20 cellular contexts compared by ENCODE assay signal in the genomic region with DNA sequence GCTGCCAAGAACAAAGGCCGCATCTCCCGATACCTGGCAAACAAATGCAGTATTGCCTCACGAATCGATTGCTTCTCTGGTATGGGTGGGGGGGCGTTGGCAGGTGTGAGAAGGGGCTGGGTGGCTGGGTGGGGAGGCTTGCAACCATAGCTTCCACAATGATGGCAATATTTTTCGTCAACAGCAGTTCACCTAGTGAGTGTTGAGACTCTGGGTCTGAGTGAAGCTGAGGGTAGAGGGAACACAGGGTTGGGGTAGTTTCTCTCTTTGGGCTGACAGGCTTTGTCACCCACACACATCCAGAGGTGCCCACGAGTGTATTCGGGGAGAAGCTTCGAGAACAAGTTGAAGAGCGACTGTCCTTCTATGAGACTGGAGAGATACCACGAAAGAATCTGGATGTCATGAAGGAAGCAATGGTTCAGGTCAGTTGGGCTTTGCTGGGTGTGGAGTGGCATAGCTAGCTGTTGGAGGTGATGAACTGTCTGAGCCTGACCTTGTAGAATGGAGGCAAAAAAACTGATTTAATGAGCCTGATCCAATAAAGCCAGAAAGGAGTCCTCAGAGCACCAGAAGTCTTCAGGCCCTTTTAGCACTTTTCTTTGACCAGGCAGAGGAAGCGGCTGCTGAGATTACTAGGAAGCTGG. TPM values are rescaled to one million over a fixed set of nuclear protein-coding genes. Genes with fewer than 3 reads are reported as not detected.
A peak's percentile ranks its signal among the peaks of the same experiment; 100 is the strongest.
DNase-seq lines count a peak whose midpoint lies in the region; ATAC-seq, FAIRE-seq and TF ChIP-seq lines count a peak whose summit lies in the region.
"Had no signal": no experiment of that assay in that cellular context is flagged by ENCODE, and none has a peak within 500 bp of the region (broad histone marks: within the 10 kb centered on the region; RNA-seq: fewer than 3 reads in every experiment).

No MANE protein-coding gene starts in this region.

- peak overlapping the region; percentile 20 for H3K4me3 Mint-ChIP-seq in CD4-positive, alpha-beta T cell
- H3K4me3 Mint-ChIP-seq in T-cell: no peak overlapping the region
- no peak overlapping the region for H3K4me3 Mint-ChIP-seq in chondrocyte (ENCODE audit: unreplicated experiment)
- H3K4me3 Mint-ChIP-seq: B cell had no signal

- intact Hi-C loops in CD4-positive, alpha-beta T cell (cut with DNase I, micrococcal nuclease): loop anchor here in 1 of 2 experiments (5.0 kb wide), 1 partner anchor 181 kb away; no protein-coding TSS in a partner anchor

- H3K36me3 ChIP-seq in osteoblast (ENCODE audit: insufficient read depth, low read length): peaks cover 69% of the 10 kb centered on the region

- 93% methylated on average over 12 of the region's 12 CpGs for WGBS in A549 (ENCODE audit: missing lambda C conversion rate)

- H3K27ac Mint-ChIP-seq in CD4-positive, alpha-beta T cell: peak overlapping the region; percentile 47
- peak overlapping the region; percentile 28 to 39 for H3K27ac Mint-ChIP-seq in T-cell
- H3K27ac Mint-ChIP-seq in chondrocyte (ENCODE audit: unreplicated experiment): peak overlapping the region; percentile 50
- H3K27ac Mint-ChIP-seq: B cell had no signal

- peaks cover 45% of the 10 kb centered on the region for H3K79me2 ChIP-seq in osteoblast (ENCODE audit: insufficient read depth, low read length)

- CTCF ChIA-PET in A549 (lab: Yijun Ruan, JAX): interaction anchor here (1.1 to 13.5 kb wide), 3 partner anchors 9 to 344 kb away, joined by 3 to 165 read pairs (median 19); no protein-coding TSS in a partner anchor
- CTCF ChIA-PET in CD4-positive, alpha-beta T cell (lab: Charles Lee): interaction anchor here (1.4 to 1.6 kb wide), 2 partner anchors 10 to 132 kb away, joined by 3 to 4 read pairs; no protein-coding TSS in a partner anchor
- CTCF ChIA-PET in T-cell (lab: Charles Lee): no interaction called here

- H3K4me3 ChIP-seq in A549 (no peak overlapping the region), osteoblast (ENCODE audit: insufficient read depth, low read length) (no peak overlapping the region)

- no peak for TF ChIP-seq RAD21 in A549 (conservative IDR thresholded peaks at IDR 0.05 in 1 of 2, IDR thresholded peaks at IDR 0.05 in 1 of 2)

- H3K4me1 Mint-ChIP-seq in CD4-positive, alpha-beta T cell (ENCODE audit: low read depth): peaks cover 32% of the 10 kb centered on the region
- H3K4me1 Mint-ChIP-seq in T-cell: peaks cover 25 to 38% (median 32%) of the 10 kb centered on the region in 3 donors
- peaks cover 21% of the 10 kb centered on the region for H3K4me1 Mint-ChIP-seq in chondrocyte (ENCODE audit: low read depth)

- H3K27me3 ChIP-seq in CD4-positive, alpha-beta T cell (ENCODE audit: control insufficient read depth, insufficient read depth, low read length): no peaks in the 10 kb centered on the region
- no peaks in the 10 kb centered on the region for H3K27me3 ChIP-seq in osteoblast (ENCODE audit: insufficient read depth, low read length)

- POLR2A ChIA-PET in A549 (lab: Yijun Ruan, JAX) (no interaction called here), T-cell (lab: Charles Lee) (no interaction called here)
- POLR2A ChIA-PET in CD4-positive, alpha-beta T cell (lab: Charles Lee): interaction anchor here (1.2 to 6.2 kb wide), 2 partner anchors 8 kb away, joined by 4 to 124 read pairs; a partner anchor contains a TSS

- H3K9me3 ChIP-seq in A549 (no peaks in the 10 kb centered on the region), osteoblast (ENCODE audit: low read depth, low read length) (no peaks in the 10 kb centered on the region)
- H3K9me3 ChIP-seq in CD4-positive, alpha-beta T cell (ENCODE audit: control insufficient read depth, low read length): no peaks in the 10 kb centered on the region

- peaks cover 28% of the 10 kb centered on the region for H3K4me1 ChIP-seq in A549
- H3K4me1 ChIP-seq in osteoblast (ENCODE audit: insufficient read depth, low read length): peaks cover 16% of the 10 kb centered on the region

- TF ChIP-seq POLR2A in A549 (IDR thresholded peaks at IDR 0.05; ENCODE audit: low read length): no peak

- H4K20me1 ChIP-seq in osteoblast (ENCODE audit: insufficient read depth, low read length): peaks cover 44% of the 10 kb centered on the region

- no peaks in the 10 kb centered on the region for H3K9me3 Mint-ChIP-seq in CD4-positive, alpha-beta T cell
- H3K9me3 Mint-ChIP-seq in T-cell (no peaks in the 10 kb centered on the region), chondrocyte (ENCODE audit: low read depth) (no peaks in the 10 kb centered on the region)

- no peak for FAIRE-seq in A549 (lab: Jason Lieb, UNC)
- FAIRE-seq: GM19239, TTC549 had no signal

- H3K27ac ChIP-seq in A549 (no peak overlapping the region), osteoblast (ENCODE audit: low read depth, low read length) (no peak overlapping the region)
- no peak overlapping the region for H3K27ac ChIP-seq in CD4-positive, alpha-beta T cell (ENCODE audit: low read depth, low read length)

- H3K36me3 Mint-ChIP-seq in CD4-positive, alpha-beta T cell (ENCODE audit: low read depth): peaks cover 96% of the 10 kb centered on the region
- peaks cover 68% of the 10 kb centered on the region for H3K36me3 Mint-ChIP-seq in T-cell
- peaks cover 49% of the 10 kb centered on the region for H3K36me3 Mint-ChIP-seq in chondrocyte (ENCODE audit: low read depth)

- H2AFZ ChIP-seq in osteoblast (ENCODE audit: low read length): no peak overlapping the region

- TF ChIP-seq CTCF in A549 (IDR thresholded peaks at IDR 0.05) (no peak), chondrocyte (IDR thresholded peaks at IDR 0.05) (no peak), osteoblast (IDR thresholded peaks at IDR 0.05; ENCODE audit: extremely low read depth, low read depth, low read length) (no peak)
- no peak for TF ChIP-seq CTCF in CD4-positive, alpha-beta T cell (IDR thresholded peaks at IDR 0.05)

- no peaks in the 10 kb centered on the region for H3K27me3 Mint-ChIP-seq in CD4-positive, alpha-beta T cell
- no peaks in the 10 kb centered on the region for H3K27me3 Mint-ChIP-seq in T-cell
- no peaks in the 10 kb centered on the region for H3K27me3 Mint-ChIP-seq in chondrocyte (ENCODE audit: low read depth)
- H3K27me3 Mint-ChIP-seq: B cell had no signal

- DNase-seq in A549 (ENCODE audit: low read depth in 1 of 2, low spot score in 1 of 2) (no peak), T-cell (no peak), chondrocyte (ENCODE audit: low spot score) (no peak), HPDE6-E6E7 (ENCODE audit: extremely low spot score) (no peak), NCI-H2227 treated with DMSO at 0.1 percent for 48 hours (lab: John Stamatoyannopoulos, UW) (no peak), osteoblast (ENCODE audit: insufficient read length, low spot score, missing footprints) (no peak)
- no peak for DNase-seq in CD4-positive, alpha-beta T cell
- DNase-seq: central memory CD4-positive, alpha-beta T cell; DMS153; effector memory CD4-positive, alpha-beta T cell; midbrain; NCI-H1092 treated with DMSO at 0.1 percent for 48 hours; nucleus accumbens; stimulated activated CD4-positive, alpha-beta T cell treated with anti-CD3 and anti-CD28 coated beads, Interleukin-1b, Interleukin-23, amount 100 ng/mL, for 48 hours had no signal

- H3K4me2 ChIP-seq in A549: no peak overlapping the region
- no peak overlapping the region for H3K4me2 ChIP-seq in osteoblast (ENCODE audit: insufficient read depth, low read length)

- no peak for TF ChIP-seq EP300 in A549 (IDR thresholded peaks at IDR 0.05)

- ATAC-seq in A549 (no peak), T-cell (replicated peaks in 1 of 4) (no peak)
- no peak for ATAC-seq in CD4-positive, alpha-beta T cell (ENCODE audit: poor library complexity)
- ATAC-seq: Panc1, sciatic nerve, SK-N-SH treated with all-trans-retinoic acid at 6 μM for 48 hours had no signal

TF ChIP-seq in A549, 52 proteins besides CTCF, POLR2A, EP300 and RAD21 (continues in another document):
- TF ChIP-seq, protein P1, sequence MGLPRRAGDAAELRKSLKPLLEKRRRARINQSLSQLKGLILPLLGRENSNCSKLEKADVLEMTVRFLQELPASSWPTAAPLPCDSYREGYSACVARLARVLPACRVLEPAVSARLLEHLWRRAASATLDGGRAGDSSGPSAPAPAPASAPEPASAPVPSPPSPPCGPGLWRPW (IDR thresholded peaks at IDR 0.05): no peak
- TF ChIP-seq GATA3 (IDR thresholded peaks at IDR 0.05; ENCODE audit: borderline replicate concordance): no peak
- TF ChIP-seq, protein P2, sequence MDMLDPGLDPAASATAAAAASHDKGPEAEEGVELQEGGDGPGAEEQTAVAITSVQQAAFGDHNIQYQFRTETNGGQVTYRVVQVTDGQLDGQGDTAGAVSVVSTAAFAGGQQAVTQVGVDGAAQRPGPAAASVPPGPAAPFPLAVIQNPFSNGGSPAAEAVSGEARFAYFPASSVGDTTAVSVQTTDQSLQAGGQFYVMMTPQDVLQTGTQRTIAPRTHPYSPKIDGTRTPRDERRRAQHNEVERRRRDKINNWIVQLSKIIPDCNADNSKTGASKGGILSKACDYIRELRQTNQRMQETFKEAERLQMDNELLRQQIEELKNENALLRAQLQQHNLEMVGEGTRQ (IDR thresholded peaks at IDR 0.05): no peak

RNA-seq across cellular contexts. Expression of a gene that starts 4.2 kb away (rescaled TPM):
- 471 and 571 TPM in 2 replicates for polyA plus RNA-seq in A549 (2011; rRNA removed)
- 493 and 522 TPM in 2 replicates for polyA plus RNA-seq in A549 (2012; cell fraction: cytosol; rRNA removed)
- polyA plus RNA-seq in A549 (2012; cell fraction: nucleus; rRNA removed): 926 and 1,083 TPM in 2 replicates
- polyA plus RNA-seq in A549 (2017; fragmentation: RNase III; extraction: RNeasy Plus Mini Kit Qiagen cat#74134 plus additional on column Dnase treatment): 658 to 761 TPM (median 681 TPM) in 3 replicates
- polyA minus RNA-seq in A549 (2011; rRNA and poly(A)+ RNA removed): 526 and 546 TPM in 2 replicates
- 100 to 1,000 TPM; 261 to 262 TPM for total RNA-seq in CD4-positive, alpha-beta T cell
- 100 to 1,000 TPM; 243 to 279 (median 270) TPM for total RNA-seq in T-cell
- 103 to 166 TPM (median 118 TPM) in 3 replicates for total RNA-seq in chondrocyte
- total RNA-seq in osteoblast: 86.0 and 91.2 TPM in 2 replicates

RNA-seq across cellular contexts. Expression of a gene that starts 7.4 kb away (rescaled TPM):
- polyA plus RNA-seq in A549 (2011; rRNA removed): 188 and 200 TPM in 2 replicates
- polyA plus RNA-seq in A549 (2012; cell fraction: cytosol; rRNA removed): 252 and 259 TPM in 2 replicates
- polyA plus RNA-seq in A549 (2012; cell fraction: nucleus; rRNA removed): 494 and 609 TPM in 2 replicates
- polyA plus RNA-seq in A549 (2017; fragmentation: RNase III; extraction: RNeasy Plus Mini Kit Qiagen cat#74134 plus additional on column Dnase treatment): 141 to 154 TPM (median 149 TPM) in 3 replicates
- 164 and 170 TPM in 2 replicates for polyA minus RNA-seq in A549 (2011; rRNA and poly(A)+ RNA removed)
- 100 to 1,000 TPM; 171 to 181 TPM for total RNA-seq in CD4-positive, alpha-beta T cell
- 100 to 1,000 TPM; 101 to 147 (median 117) TPM for total RNA-seq in T-cell
- total RNA-seq in chondrocyte: 56.5 to 65.9 TPM (median 57.1 TPM) in 3 replicates
- 67.5 and 71.7 TPM in 2 replicates for total RNA-seq in osteoblast

RNA-seq across cellular contexts. Expression of a gene that starts 36.0 kb away (rescaled TPM):
- polyA plus RNA-seq in A549 (2011; rRNA removed) (2.2 and 2.9 TPM in 2 replicates), A549 (2017; fragmentation: RNase III; extraction: RNeasy Plus Mini Kit Qiagen cat#74134 plus additional on column Dnase treatment) (1.5 to 3.2 TPM (median 2.8 TPM) in 3 replicates)
- polyA plus RNA-seq in A549 (2012; cell fraction: cytosol; rRNA removed): 1.1 and 1.8 TPM in 2 replicates
- polyA plus RNA-seq in A549 (2012; cell fraction: nucleus; rRNA removed): 7.8 and 8.6 TPM in 2 replicates
- 2.6 and 4.5 TPM in 2 replicates for polyA minus RNA-seq in A549 (2011; rRNA and poly(A)+ RNA removed)
- 1 to 10 TPM; 4.2 to 5.1 TPM for total RNA-seq in CD4-positive, alpha-beta T cell
- total RNA-seq in T-cell (10 to 100 TPM in 1 of 5 donors, 1 to 10 TPM in 4; 4.2 to 10.5 (median 6.8) TPM), chondrocyte (8.0 to 15.2 TPM (median 11.4 TPM) in 3 replicates), osteoblast (under 0.01 and 0.29 TPM in 2 replicates)

Comparison
In these comparisons a context has a peak if more than half of its experiments do, and no peak if none do; other contexts are left out.
1. CTCF ChIA-PET loops: an anchor here in A549 (1.1 to 13.5 kb wide) and CD4-positive, alpha-beta T cell (1.4 to 1.6 kb wide); none called in T-cell.